ENCODE assay signal across 8 cellular contexts in genomic region chr12:126069549-126070165, GRCh38.
DNase-seq lines count a peak whose midpoint lies in the region; ATAC-seq and TF ChIP-seq lines count a peak whose summit lies in the region.

No MANE protein-coding gene starts in this region.

- H3K27me3 ChIP-seq in GM23248 (replicated peaks; ENCODE audit: insufficient read depth): no peaks in the 10 kb centered on the region

- H3K4me1 ChIP-seq in GM23248 (ENCODE audit: insufficient read depth): no peaks in the 10 kb centered on the region

- H3K27me3 Mint-ChIP-seq in natural killer cell (ENCODE audit: low read depth in 2 of 2): no peaks in the 10 kb centered on the region

- no peak for ATAC-seq in natural killer cell
- ATAC-seq in HG02571 (IDR thresholded peaks at IDR 0.05; ENCODE audit: unreplicated experiment): no peak

- H3K9me3 ChIP-seq in GM23248 (ENCODE audit: low read depth): no peaks in the 10 kb centered on the region

- H2AFZ ChIP-seq in GM23248: no peak overlapping the region

- H3K27ac ChIP-seq in GM23248: no peak overlapping the region

- no peaks in the 10 kb centered on the region for H4K20me1 ChIP-seq in GM23248 (ENCODE audit: insufficient read depth)

- 10 to 14% methylated on average over 4 of the region's 4 CpGs for WGBS in GM23248 (ENCODE audit: low coverage in 1 of 2, low lambda C conversion rate in 2 of 2, missing lambda C conversion rate in 2 of 2), 2 experiments

- no peaks in the 10 kb centered on the region for H3K79me2 ChIP-seq in GM23248 (ENCODE audit: insufficient read depth)

- H3K9me2 ChIP-seq in GM23248 (ENCODE audit: insufficient read depth): no peaks in the 10 kb centered on the region

- no peaks in the 10 kb centered on the region for H3F3A ChIP-seq in GM23248 (ENCODE audit: insufficient read depth)

- H3K9ac ChIP-seq in GM23248: no peak overlapping the region

- peaks cover 12 to 13% of the 10 kb centered on the region in 2 donors for H3K9me3 Mint-ChIP-seq in natural killer cell

- intact Hi-C loops in natural killer cell (cut with micrococcal nuclease): no loop called here

- TF ChIP-seq CTCF in WI38 (IDR thresholded peaks at IDR 0.05; ENCODE audit: low read depth, low read length) (peak; percentile 56), natural killer cell (IDR thresholded peaks at IDR 0.05) (no peak)

- H3K4me3 ChIP-seq in GM23248 (no peak overlapping the region), WI38 (ENCODE audit: low read depth, low read length) (no peak overlapping the region)

- in situ Hi-C loops in GM23248 (cut with MboI): no loop called here

- no peak overlapping the region for H3K4me2 ChIP-seq in GM23248 (ENCODE audit: unreplicated experiment)

- no peak overlapping the region for H3K4me3 Mint-ChIP-seq in natural killer cell

- DNase-seq in DMS153 treated with DMSO at 0.1 percent for 48 hours (lab: John Stamatoyannopoulos, UW; ENCODE audit: unreplicated experiment): peak; percentile 71
- DNase-seq in GM23248: peak; percentile 32
- peak; percentile 4 for DNase-seq in NCI-H187 treated with DMSO at 0.1 percent for 48 hours (lab: John Stamatoyannopoulos, UW)
- DNase-seq in foreskin melanocyte: peak; percentile 27
- DNase-seq in stimulated activated CD4-positive, alpha-beta T cell treated with anti-CD3 and anti-CD28 coated beads, Interleukin-2, amount 100 ng/mL, for 24 hours: peak; percentile 39 to 72
- no peak for DNase-seq in natural killer cell

- H3K36me3 Mint-ChIP-seq in natural killer cell: no peaks in the 10 kb centered on the region

- H3K36me3 ChIP-seq in GM23248 (ENCODE audit: low read depth): no peaks in the 10 kb centered on the region

- no peak overlapping the region for H3K27ac Mint-ChIP-seq in natural killer cell

- H3K4me1 Mint-ChIP-seq in natural killer cell: no peaks in the 10 kb centered on the region
